In genomic region chr11:124190298-124190750, GRCh38 we compare ENCODE assay signal across 10 cellular contexts. TPM values are rescaled to one million over a fixed set of nuclear protein-coding genes. Genes with fewer than 3 reads are reported as not detected.
"Had no signal": no experiment of that assay in that cellular context is flagged by ENCODE, and none has a peak within 500 bp of the region (broad histone marks: within the 10 kb centered on the region; RNA-seq: fewer than 3 reads in every experiment).

No MANE protein-coding gene starts in this region.

RNA-seq across cellular contexts. Expression of gene OR10D3, which starts 7.2 kb away (rescaled TPM):
- total RNA-seq: activated CD8-positive, alpha-beta T cell treated with anti-CD3 and anti-CD28 coated beads, Interleukin-2, amount 10 ng/mL, durations not matched to agents 7 days and 5 days; activated naive CD8-positive, alpha-beta T cell treated with anti-CD3 and anti-CD28 coated beads, Interleukin-2, amount 10 ng/mL, durations not matched to agents 7 days and 5 days; adrenal gland; bronchial epithelial cell; NCI-H460; Peyer's patch; Right ventricle myocardium superior; SJCRH30; T-helper 2 cell treated with Interferon-gamma antibody and Interleukin-4, amounts not matched to agents 100 ng/mL and 5 ng/mL, for 36 hours; WTC11 had no signal

RNA-seq across cellular contexts. Expression of gene OR8G1, which starts 50.6 kb away (rescaled TPM):
- total RNA-seq: activated CD8-positive, alpha-beta T cell treated with anti-CD3 and anti-CD28 coated beads, Interleukin-2, amount 10 ng/mL, durations not matched to agents 7 days and 5 days; activated naive CD8-positive, alpha-beta T cell treated with anti-CD3 and anti-CD28 coated beads, Interleukin-2, amount 10 ng/mL, durations not matched to agents 7 days and 5 days; adrenal gland; bronchial epithelial cell; NCI-H460; Right ventricle myocardium superior; SJCRH30; T-helper 2 cell treated with Interferon-gamma antibody and Interleukin-4, amounts not matched to agents 100 ng/mL and 5 ng/mL, for 36 hours; WTC11 had no signal
